ENCODE assay signal across 16 cellular contexts in genomic region chr5:142104491-142104890, GRCh38. TPM values are rescaled to one million over a fixed set of nuclear protein-coding genes. Genes with fewer than 3 reads are reported as not detected.
DNase-seq lines count a peak whose midpoint lies in the region; ATAC-seq, FAIRE-seq and TF ChIP-seq lines count a peak whose summit lies in the region.
"Had no signal": no experiment of that assay in that cellular context is flagged by ENCODE, and none has a peak within 500 bp of the region (broad histone marks: within the 10 kb centered on the region; RNA-seq: fewer than 3 reads in every experiment).

No MANE protein-coding gene starts in this region.

- H3K4me1 ChIP-seq in MM.1S (ENCODE audit: low read length) = peaks cover 11% of the 10 kb centered on the region; the same call in 1 of the 2 replicates
- no peaks in the 10 kb centered on the region for H3K4me1 ChIP-seq in small intestine (ENCODE audit: control insufficient read depth in 2 of 2, insufficient read depth in 1 of 2, low read depth in 1 of 2, low read length in 1 of 2)

- H3K27me3 Mint-ChIP-seq in activated naive CD4-positive, alpha-beta T cell treated with anti-CD3 and anti-CD28 coated beads, Interleukin-2, amount 10 ng/mL, durations not matched to agents 7 days and 5 days = no peaks in the 10 kb centered on the region
- no peaks in the 10 kb centered on the region for H3K27me3 Mint-ChIP-seq in activated CD8-positive, alpha-beta T cell treated with anti-CD3 and anti-CD28 coated beads, Interleukin-2, amount 10 ng/mL, durations not matched to agents 7 days and 5 days (ENCODE audit: low read depth)

- TF ChIP-seq CTCF in MM.1S (IDR thresholded peaks at IDR 0.05; ENCODE audit: low read length) = no peak

- H3K4me3 Mint-ChIP-seq in activated naive CD4-positive, alpha-beta T cell treated with anti-CD3 and anti-CD28 coated beads, Interleukin-2, amount 10 ng/mL, durations not matched to agents 7 days and 5 days = no peak overlapping the region
- peak overlapping the region; percentile 37 for H3K4me3 Mint-ChIP-seq in activated CD8-positive, alpha-beta T cell treated with anti-CD3 and anti-CD28 coated beads, Interleukin-2, amount 10 ng/mL, durations not matched to agents 7 days and 5 days

- H3K36me3 Mint-ChIP-seq in activated naive CD4-positive, alpha-beta T cell treated with anti-CD3 and anti-CD28 coated beads, Interleukin-2, amount 10 ng/mL, durations not matched to agents 7 days and 5 days = peaks cover 14% of the 10 kb centered on the region
- H3K36me3 Mint-ChIP-seq in activated CD8-positive, alpha-beta T cell treated with anti-CD3 and anti-CD28 coated beads, Interleukin-2, amount 10 ng/mL, durations not matched to agents 7 days and 5 days (ENCODE audit: low read depth) = peaks cover 12% of the 10 kb centered on the region

- peaks cover 5% of the 10 kb centered on the region for H3K79me2 ChIP-seq in MM.1S (ENCODE audit: low read length)

- no peaks in the 10 kb centered on the region for H3K9me2 ChIP-seq in MM.1S (replicated peaks; ENCODE audit: insufficient read depth, low read length)

- POLR2A ChIA-PET in activated CD8-positive, alpha-beta T cell treated with anti-CD3 and anti-CD28 coated beads, Interleukin-2, amount 10 ng/mL, durations not matched to agents 7 days and 5 days (lab: Charles Lee) = interaction anchor here (0.7 to 2.0 kb wide), 3 partner anchors 9 to 135 kb away, joined by 3 to 7 read pairs (median 4); partner anchors contain the start of gene RNF14

- no peak overlapping the region for H3K9ac ChIP-seq in MM.1S (ENCODE audit: low read length)

- peaks cover 62% of the 10 kb centered on the region for H3K4me1 Mint-ChIP-seq in activated naive CD4-positive, alpha-beta T cell treated with anti-CD3 and anti-CD28 coated beads, Interleukin-2, amount 10 ng/mL, durations not matched to agents 7 days and 5 days
- peaks cover 51% of the 10 kb centered on the region for H3K4me1 Mint-ChIP-seq in activated CD8-positive, alpha-beta T cell treated with anti-CD3 and anti-CD28 coated beads, Interleukin-2, amount 10 ng/mL, durations not matched to agents 7 days and 5 days (ENCODE audit: low read depth)

- H3F3A ChIP-seq in MM.1S (ENCODE audit: insufficient read depth, low read length) = peaks cover 11% of the 10 kb centered on the region

- peak overlapping the region; percentile 96 for H3K27ac Mint-ChIP-seq in activated naive CD4-positive, alpha-beta T cell treated with anti-CD3 and anti-CD28 coated beads, Interleukin-2, amount 10 ng/mL, durations not matched to agents 7 days and 5 days
- H3K27ac Mint-ChIP-seq in activated CD8-positive, alpha-beta T cell treated with anti-CD3 and anti-CD28 coated beads, Interleukin-2, amount 10 ng/mL, durations not matched to agents 7 days and 5 days = peak overlapping the region; percentile 82

- peaks cover 9% of the 10 kb centered on the region for H3K9me3 Mint-ChIP-seq in activated naive CD4-positive, alpha-beta T cell treated with anti-CD3 and anti-CD28 coated beads, Interleukin-2, amount 10 ng/mL, durations not matched to agents 7 days and 5 days
- peaks cover 4% of the 10 kb centered on the region for H3K9me3 Mint-ChIP-seq in activated CD8-positive, alpha-beta T cell treated with anti-CD3 and anti-CD28 coated beads, Interleukin-2, amount 10 ng/mL, durations not matched to agents 7 days and 5 days (ENCODE audit: insufficient read depth)

- peak; percentile 43 for ATAC-seq in activated CD8-positive, alpha-beta T cell treated with anti-CD3 and anti-CD28 coated beads, Interleukin-2, amount 10 ng/mL, durations not matched to agents 7 days and 5 days
- no peak for ATAC-seq in GM18858 (IDR thresholded peaks at IDR 0.05; ENCODE audit: unreplicated experiment)
- ATAC-seq: gastrocnemius medialis, left cardiac atrium, right cardiac atrium had no signal

- H3K4me3 ChIP-seq in MM.1S (ENCODE audit: low read length) = no peak overlapping the region
- H3K4me3 ChIP-seq in small intestine (ENCODE audit: low read depth in 1 of 2, low read length in 2 of 2) = no peak overlapping the region
- H3K4me3 ChIP-seq: gastrocnemius medialis, thoracic aorta had no signal

- peak; percentile 67 for DNase-seq in activated naive CD4-positive, alpha-beta T cell treated with anti-CD3 and anti-CD28 coated beads, Interleukin-2, amount 10 ng/mL, durations not matched to agents 7 days and 5 days
- no peak for DNase-seq in activated naive CD4-positive, alpha-beta T cell treated with anti-CD3 and anti-CD28 coated beads, Interleukin-2, amount 50 U/mL, for 16 hours
- DNase-seq in MM.1S = peak; percentile 49
- peak; percentile 72 for DNase-seq in activated CD8-positive, alpha-beta T cell treated with anti-CD3 and anti-CD28 coated beads, Interleukin-2, amount 10 ng/mL, durations not matched to agents 7 days and 5 days
- peak; percentile 12 for DNase-seq in small intestine
- no peak for DNase-seq in dedifferentiated amniotic fluid mesenchymal stem cell (ENCODE audit: extremely low spot score)
- no peak for DNase-seq in COLO829 (ENCODE audit: low spot score)
- DNase-seq: activated CD4-positive, CD25-positive, alpha-beta regulatory T cell; gastrocnemius medialis; left cardiac atrium; right cardiac atrium had no signal

- H2AFZ ChIP-seq in MM.1S (ENCODE audit: low read length) = 0 out of 2 replicates have a peak overlapping the region, but pooled peaks have one; percentile 14

- CTCF ChIA-PET in activated naive CD4-positive, alpha-beta T cell treated with anti-CD3 and anti-CD28 coated beads, Interleukin-2, amount 10 ng/mL, durations not matched to agents 7 days and 5 days (lab: Charles Lee) = interaction anchor here (1.1 to 1.8 kb wide), 2 partner anchors 90 to 92 kb away, joined by 4 to 6 read pairs; partner anchors contain the start of gene GNPDA1
- CTCF ChIA-PET in activated CD8-positive, alpha-beta T cell treated with anti-CD3 and anti-CD28 coated beads, Interleukin-2, amount 10 ng/mL, durations not matched to agents 7 days and 5 days (lab: Charles Lee) = interaction anchor here (0.7 to 3.2 kb wide), 4 partner anchors 9 to 91 kb away, joined by 3 to 18 read pairs (median 4); partner anchors contain the start of gene GNPDA1

- no peaks in the 10 kb centered on the region for H3K36me3 ChIP-seq in MM.1S (replicated peaks; ENCODE audit: insufficient read depth, low read length)
- H3K36me3 ChIP-seq in small intestine (ENCODE audit: control insufficient read depth in 2 of 2, insufficient read depth in 2 of 2, low read length in 2 of 2) = no peaks in the 10 kb centered on the region
- H3K36me3 ChIP-seq: gastrocnemius medialis, thoracic aorta had no signal

- H3K9me3 ChIP-seq in MM.1S (replicated peaks; ENCODE audit: insufficient read depth, low read length) (no peaks in the 10 kb centered on the region), small intestine (ENCODE audit: control insufficient read depth, low read depth) (no peaks in the 10 kb centered on the region)
- H3K9me3 ChIP-seq: gastrocnemius medialis, thoracic aorta had no signal

- no peak for FAIRE-seq in small intestine (lab: Jason Lieb, UNC)
- FAIRE-seq: astrocyte, colon, RCC 7860 had no signal

- no peaks in the 10 kb centered on the region for H4K20me1 ChIP-seq in MM.1S (ENCODE audit: insufficient read depth, low read length)

- H3K27me3 ChIP-seq in MM.1S (replicated peaks; ENCODE audit: insufficient read depth, low read length) (no peaks in the 10 kb centered on the region), small intestine (ENCODE audit: control insufficient read depth in 2 of 2, insufficient read depth in 2 of 2, low read length in 2 of 2) (no peaks in the 10 kb centered on the region)
- H3K27me3 ChIP-seq: gastrocnemius medialis had no signal

- H3K4me2 ChIP-seq in MM.1S (ENCODE audit: low read depth, low read length) = peak overlapping the region; percentile 10

- H3K27ac ChIP-seq in MM.1S (ENCODE audit: low read length) (no peak overlapping the region), small intestine (ENCODE audit: low read depth in 1 of 2, low read length in 1 of 2) (no peak overlapping the region)
- H3K27ac ChIP-seq: gastrocnemius medialis had no signal

- 64 to 77% (median 64%) methylated on average over 4 of the region's 4 CpGs for WGBS in small intestine, 3 donors

RNA-seq across cellular contexts. Expression of gene NDFIP1, which starts 4.1 kb away (rescaled TPM):
- 10 to 100 TPM; 47.2 TPM for total RNA-seq in activated CD8-positive, alpha-beta T cell treated with anti-CD3 and anti-CD28 coated beads, Interleukin-2, amount 10 ng/mL, durations not matched to agents 7 days and 5 days
- 10 to 100 TPM; 28.9 to 40.4 (median 34.9) TPM for polyA plus RNA-seq in small intestine

Comparison
In these comparisons a context has a peak if more than half of its experiments do, and no peak if none do; other contexts are left out.
1. DNase-seq: peak in activated naive CD4-positive, alpha-beta T cell treated with anti-CD3 and anti-CD28 coated beads, Interleukin-2, amount 10 ng/mL, durations not matched to agents 7 days and 5 days (single experiment), MM.1S (single experiment), activated CD8-positive, alpha-beta T cell treated with anti-CD3 and anti-CD28 coated beads, Interleukin-2, amount 10 ng/mL, durations not matched to agents 7 days and 5 days (single experiment) and small intestine (single experiment); none in activated naive CD4-positive, alpha-beta T cell treated with anti-CD3 and anti-CD28 coated beads, Interleukin-2, amount 50 U/mL, for 16 hours (single experiment), dedifferentiated amniotic fluid mesenchymal stem cell (single experiment) and COLO829 (single experiment).